22 cellular contexts compared by ENCODE assay signal in the genomic region with DNA sequence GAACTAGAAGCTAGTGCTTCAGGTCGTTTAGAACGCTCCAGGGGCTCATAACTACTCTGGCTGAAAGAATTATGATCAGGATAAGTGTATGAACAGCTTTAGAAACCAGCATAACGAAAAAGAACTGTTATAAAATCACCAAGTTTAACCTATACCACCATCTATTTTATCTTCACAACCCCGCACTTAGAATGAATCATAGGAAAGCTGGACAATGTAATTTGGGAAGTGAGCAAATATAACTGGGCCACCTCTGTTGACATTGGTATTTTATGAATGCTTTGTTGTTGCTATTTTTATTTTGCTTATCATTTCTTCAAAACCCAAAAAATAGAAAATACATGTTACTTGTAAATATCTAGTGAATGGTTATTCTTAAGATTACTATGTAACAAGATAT.
DNase-seq lines count a peak whose midpoint lies in the region; ATAC-seq and TF ChIP-seq lines count a peak whose summit lies in the region.
"Had no signal": no experiment of that assay in that cellular context is flagged by ENCODE, and none has a peak within 500 bp of the region (broad histone marks: within the 10 kb centered on the region; RNA-seq: fewer than 3 reads in every experiment).

No MANE protein-coding gene starts in this region.

- intact Hi-C loops in psoas muscle (cut with DNase I), result no loop called here
- intact Hi-C loops in Right ventricle myocardium inferior (cut with DNase I), result no loop called here

- H3K4me2 ChIP-seq in GM23248 (ENCODE audit: unreplicated experiment), result no peak overlapping the region
- H3K4me2 ChIP-seq: BLaER1 had no signal

- H3K27me3 ChIP-seq in psoas muscle (ENCODE audit: insufficient read depth in 3 of 3, low read length in 2 of 3) (no peaks in the 10 kb centered on the region), skeletal muscle tissue (ENCODE audit: control insufficient read depth in 3 of 3, insufficient read depth in 3 of 3, low read length in 3 of 3) (no peaks in the 10 kb centered on the region), GM23248 (replicated peaks; ENCODE audit: insufficient read depth) (no peaks in the 10 kb centered on the region)
- H3K27me3 ChIP-seq: BE2C, BLaER1 had no signal

- DNase-seq in psoas muscle (no peak), GM23248 (no peak), Right ventricle myocardium inferior (ENCODE audit: missing footprints) (no peak)
- DNase-seq in activated T-cell treated with anti-CD3 and anti-CD28 coated beads, Interleukin-2, amount 50 U/mL, for 48 hours, result no peak
- DNase-seq: 8988T; ACHN; BE2C; C1 segment of cervical spinal cord; CD4-positive, alpha-beta memory T cell; CD4-positive, CD25-positive, alpha-beta regulatory T cell; CD8-positive, alpha-beta memory T cell; COR-L47; DMS 273 treated with DMSO at 0.1 percent for 48 hours; DMS153; DMS53; DMS79; DND-41; EL; GDM1 had no signal

- ATAC-seq in psoas muscle (peak; percentile 41 to 73 (median 61)), Right ventricle myocardium inferior (no peak)
- ATAC-seq: GM12878 had no signal

- in situ Hi-C loops in GM23248 (cut with MboI), result no loop called here

- no peaks in the 10 kb centered on the region for H3K9me3 ChIP-seq in psoas muscle
- no peaks in the 10 kb centered on the region for H3K9me3 ChIP-seq in skeletal muscle tissue (ENCODE audit: control insufficient read depth in 3 of 3, low read length in 3 of 3)
- H3K9me3 ChIP-seq in GM23248 (ENCODE audit: low read depth), result no peaks in the 10 kb centered on the region
- H3K9me3 ChIP-seq: BE2C, BLaER1 had no signal

- no peaks in the 10 kb centered on the region for H3K4me1 ChIP-seq in psoas muscle
- peaks cover 0 to 2% (median 0%) of the 10 kb centered on the region in 3 donors for H3K4me1 ChIP-seq in skeletal muscle tissue (ENCODE audit: control insufficient read depth in 3 of 3, insufficient read depth in 3 of 3, low read length in 3 of 3)
- no peaks in the 10 kb centered on the region for H3K4me1 ChIP-seq in GM23248 (ENCODE audit: insufficient read depth)
- H3K4me1 ChIP-seq: BE2C, BLaER1 had no signal

- H3K4me3 ChIP-seq in psoas muscle (no peak overlapping the region), skeletal muscle tissue (ENCODE audit: low read length in 3 of 3) (no peak overlapping the region), GM23248 (no peak overlapping the region)
- H3K4me3 ChIP-seq: BLaER1, GM12878 had no signal

- no peak for TF ChIP-seq CTCF in psoas muscle (IDR thresholded peaks at IDR 0.05)

- no peak overlapping the region for H2AFZ ChIP-seq in GM23248

- H3F3A ChIP-seq in GM23248 (ENCODE audit: insufficient read depth), result no peaks in the 10 kb centered on the region

- no peaks in the 10 kb centered on the region for H4K20me1 ChIP-seq in GM23248 (ENCODE audit: insufficient read depth)
- H4K20me1 ChIP-seq: BLaER1 had no signal

- peak overlapping the region; percentile 60 for H3K27ac ChIP-seq in psoas muscle
- H3K27ac ChIP-seq in skeletal muscle tissue (ENCODE audit: low read depth, low read length), result peak overlapping the region; percentile 70
- no peak overlapping the region for H3K27ac ChIP-seq in GM23248
- H3K27ac ChIP-seq: BLaER1 had no signal

- H3K36me3 ChIP-seq in psoas muscle (ENCODE audit: insufficient read depth in 1 of 2, low read depth in 1 of 2) (no peaks in the 10 kb centered on the region), skeletal muscle tissue (ENCODE audit: control insufficient read depth in 3 of 3, insufficient read depth in 3 of 3, low read length in 3 of 3) (no peaks in the 10 kb centered on the region), GM23248 (ENCODE audit: low read depth) (no peaks in the 10 kb centered on the region)
- H3K36me3 ChIP-seq: BE2C, BLaER1 had no signal

- H3K9me2 ChIP-seq in GM23248 (ENCODE audit: insufficient read depth), result no peaks in the 10 kb centered on the region

- no peak overlapping the region for H3K9ac ChIP-seq in skeletal muscle tissue (ENCODE audit: low read depth in 1 of 3, low read length in 3 of 3)
- H3K9ac ChIP-seq in GM23248, result no peak overlapping the region
- H3K9ac ChIP-seq: BLaER1 had no signal

- 29 to 47% (median 36%) methylated on average over 4 of the region's 4 CpGs for WGBS in psoas muscle, 3 donors
- WGBS in GM23248 (ENCODE audit: low coverage in 1 of 2, low lambda C conversion rate in 2 of 2, missing lambda C conversion rate in 2 of 2), 2 experiments, result 18 to 19% methylated on average over 4 of the region's 4 CpGs

- no peaks in the 10 kb centered on the region for H3K79me2 ChIP-seq in GM23248 (ENCODE audit: insufficient read depth)
